Comparison of ENCODE assay signal across 18 cellular contexts in the genomic region with DNA sequence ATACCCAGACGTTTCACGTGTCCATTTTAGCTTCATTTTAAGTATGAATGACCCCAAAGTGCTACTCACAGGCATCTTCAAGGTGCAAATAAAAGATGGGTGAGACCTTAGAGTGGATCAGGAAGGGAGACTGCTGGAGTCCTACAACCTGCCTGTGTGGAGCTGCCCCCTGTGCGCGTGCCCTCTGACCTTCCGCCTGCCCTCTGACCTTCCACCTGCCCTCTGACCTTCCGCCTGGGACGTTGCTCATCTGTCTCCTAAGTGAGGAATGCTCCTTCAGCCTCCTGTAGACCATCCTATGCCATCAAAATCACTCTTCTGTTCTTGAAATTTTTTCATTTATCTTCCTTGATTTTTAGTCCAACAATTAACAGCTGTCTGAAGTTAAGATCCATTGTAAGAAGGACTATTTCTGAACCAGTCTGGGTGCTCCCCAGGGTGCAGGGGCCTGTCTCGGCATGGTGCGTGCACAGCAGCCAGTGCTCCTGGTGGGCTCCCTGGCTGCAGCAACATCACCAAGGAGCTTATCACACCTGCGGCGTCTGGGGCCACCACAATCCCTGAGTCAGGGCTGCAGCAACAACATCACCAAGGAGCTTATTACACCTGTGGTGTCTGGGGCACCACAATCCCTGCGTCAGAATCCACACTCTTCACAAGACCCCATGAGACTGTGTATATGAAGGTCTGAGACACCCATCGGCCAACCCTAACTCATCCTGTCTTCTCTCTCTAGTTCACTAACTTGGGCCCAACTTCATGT.
"Had no signal": no experiment of that assay in that cellular context is flagged by ENCODE, and none has a peak within 500 bp of the region (broad histone marks: within the 10 kb centered on the region; RNA-seq: fewer than 3 reads in every experiment).

No MANE protein-coding gene starts in this region.

- DNase-seq: activated CD4-positive, alpha-beta T cell treated with anti-CD3 and anti-CD28 coated beads, Interleukin-2, amount 50 U/mL, for 4 hours; activated CD4-positive, CD25-positive, alpha-beta regulatory T cell treated with anti-CD3 and anti-CD28 coated beads, Interleukin-2, amount 50 U/mL, for 72 hours; brain microvascular endothelial cell; endodermal cell; heart right ventricle; left cardiac atrium; stimulated activated CD4-positive, alpha-beta T cell treated with anti-CD3 and anti-CD28 coated beads, Interleukin-4, amount 100 ng/mL, for 4 hours; stimulated activated CD8-positive, alpha-beta memory T cell treated with anti-CD3 and anti-CD28 coated beads, Interleukin-4, amount 100 ng/mL, for 48 hours; stimulated activated naive CD4-positive, alpha-beta T cell treated with Interleukin-2 at 50 U/mL for 16 hours; SW 1271; T-helper 9 cell had no signal

- H3K27ac Mint-ChIP-seq: activated naive CD4-positive, alpha-beta T cell treated with anti-CD3 and anti-CD28 coated beads, Interleukin-2, amount 50 U/mL, for 72 hours; activated T-helper 17 cell treated with anti-CD3 and anti-CD28 coated beads, Interleukin-2, amount 50 U/mL, for 72 hours; endodermal cell; type B pancreatic cell had no signal

- H2AFZ ChIP-seq: parathyroid adenoma had no signal

- H3K4me1 ChIP-seq: gastroesophageal sphincter, parathyroid adenoma, SJSA1 had no signal

- ATAC-seq: activated naive CD4-positive, alpha-beta T cell treated with anti-CD3 and anti-CD28 coated beads, Interleukin-2, amount 50 U/mL, for 72 hours; activated T-helper 17 cell treated with anti-CD3 and anti-CD28 coated beads, Interleukin-2, amount 50 U/mL, for 72 hours; gastroesophageal sphincter; heart right ventricle; left cardiac atrium had no signal

- H3K9me3 Mint-ChIP-seq: activated naive CD4-positive, alpha-beta T cell treated with anti-CD3 and anti-CD28 coated beads, Interleukin-2, amount 50 U/mL, for 72 hours; activated T-helper 17 cell treated with anti-CD3 and anti-CD28 coated beads, Interleukin-2, amount 50 U/mL, for 72 hours; endodermal cell; type B pancreatic cell had no signal

- H3K27me3 ChIP-seq: brain microvascular endothelial cell had no signal

- H3K4me1 Mint-ChIP-seq: endodermal cell had no signal

- H3K4me3 ChIP-seq: gastroesophageal sphincter, heart right ventricle, lung, SJSA1 had no signal

- H3K9me3 ChIP-seq: gastroesophageal sphincter, heart right ventricle, SJSA1 had no signal

- H3K4me3 Mint-ChIP-seq: activated T-helper 17 cell treated with anti-CD3 and anti-CD28 coated beads, Interleukin-2, amount 50 U/mL, for 72 hours; endodermal cell; type B pancreatic cell had no signal

- H3K36me3 ChIP-seq: brain microvascular endothelial cell, gastroesophageal sphincter, heart right ventricle, SJSA1 had no signal

- H3K27me3 Mint-ChIP-seq: activated T-helper 17 cell treated with anti-CD3 and anti-CD28 coated beads, Interleukin-2, amount 50 U/mL, for 72 hours; type B pancreatic cell had no signal

- H3K36me3 Mint-ChIP-seq: activated naive CD4-positive, alpha-beta T cell treated with anti-CD3 and anti-CD28 coated beads, Interleukin-2, amount 50 U/mL, for 72 hours; type B pancreatic cell had no signal

- H3K27ac ChIP-seq: brain microvascular endothelial cell, gastroesophageal sphincter, heart right ventricle, parathyroid adenoma, SJSA1 had no signal

- H3K9ac ChIP-seq: parathyroid adenoma had no signal
